Comparison of ENCODE assay signal across 10 cellular contexts in genomic region chr22:22235564-22235963, GRCh38. TPM values are rescaled to one million over a fixed set of nuclear protein-coding genes. Genes with fewer than 3 reads are reported as not detected.
DNase-seq lines count a peak whose midpoint lies in the region; ATAC-seq and TF ChIP-seq lines count a peak whose summit lies in the region.
"Had no signal": no experiment of that assay in that cellular context is flagged by ENCODE, and none has a peak within 500 bp of the region (broad histone marks: within the 10 kb centered on the region; RNA-seq: fewer than 3 reads in every experiment).

No MANE protein-coding gene starts in this region.

- DNase-seq in G401 (ENCODE audit: low spot score) (peak; percentile 5), kidney tubule cell (ENCODE audit: low spot score) (peak; percentile 35), right atrium auricular region (ENCODE audit: low spot score) (no peak)
- DNase-seq in activated naive CD4-positive, alpha-beta T cell treated with Interleukin-2 at 50 U/mL for 16 hours, result peak; percentile 58
- DNase-seq in stimulated activated effector memory CD8-positive, alpha-beta T cell treated with anti-CD3 and anti-CD28 coated beads, Interleukin-12 subunit alpha, Interleukin-12 subunit beta, amount 100 ng/mL, for 72 hours (ENCODE audit: low spot score in 2 of 2), result peak; percentile 49 to 81

- H3K9ac ChIP-seq in OCI-LY3 (ENCODE audit: low read length), result no peak overlapping the region

- H3K79me2 ChIP-seq in OCI-LY3 (ENCODE audit: low read length), result no peaks in the 10 kb centered on the region

- H3K36me3 Mint-ChIP-seq in stimulated activated effector memory CD8-positive, alpha-beta T cell treated with anti-CD3 and anti-CD28 coated beads, Interleukin-12 subunit alpha, Interleukin-12 subunit beta, amount 100 ng/mL, for 72 hours, result no peaks in the 10 kb centered on the region
- H3K36me3 Mint-ChIP-seq: IgD-negative memory B cell had no signal

- no peak overlapping the region for H3K27ac Mint-ChIP-seq in stimulated activated effector memory CD8-positive, alpha-beta T cell treated with anti-CD3 and anti-CD28 coated beads, Interleukin-12 subunit alpha, Interleukin-12 subunit beta, amount 100 ng/mL, for 72 hours
- H3K27ac Mint-ChIP-seq: IgD-negative memory B cell had no signal

- no peaks in the 10 kb centered on the region for H3K9me3 ChIP-seq in OCI-LY3 (ENCODE audit: insufficient read depth, low read length)
- no peaks in the 10 kb centered on the region for H3K9me3 ChIP-seq in right atrium auricular region
- H3K9me3 ChIP-seq: neutrophil had no signal

- H3K4me1 ChIP-seq in OCI-LY3 (ENCODE audit: low read length), result peaks cover 5% of the 10 kb centered on the region; the same call in 1 of the 2 replicates
- no peaks in the 10 kb centered on the region for H3K4me1 ChIP-seq in right atrium auricular region

- H2AFZ ChIP-seq in OCI-LY3 (ENCODE audit: low read depth, low read length), result peak overlapping the region; percentile 32; the same call in 1 of the 2 replicates

- H3K27ac ChIP-seq in OCI-LY3 (ENCODE audit: low read length), result no peak overlapping the region
- no peak overlapping the region for H3K27ac ChIP-seq in right atrium auricular region
- H3K27ac ChIP-seq: neutrophil had no signal

- H3K4me2 ChIP-seq in OCI-LY3 (ENCODE audit: low read length), result peak overlapping the region; percentile 53

- peak; percentile 61 for ATAC-seq in stimulated activated effector memory CD8-positive, alpha-beta T cell treated with anti-CD3 and anti-CD28 coated beads, Interleukin-12 subunit alpha, Interleukin-12 subunit beta, amount 100 ng/mL, for 72 hours
- no peak for ATAC-seq in GM21390 (IDR thresholded peaks at IDR 0.05; ENCODE audit: unreplicated experiment)
- ATAC-seq in GM21447 (IDR thresholded peaks at IDR 0.05; ENCODE audit: unreplicated experiment), result no peak

- H3K27me3 ChIP-seq in OCI-LY3 (ENCODE audit: low read depth, low read length) (no peaks in the 10 kb centered on the region), right atrium auricular region (no peaks in the 10 kb centered on the region)
- H3K27me3 ChIP-seq: neutrophil had no signal

- no peaks in the 10 kb centered on the region for H4K20me1 ChIP-seq in OCI-LY3 (ENCODE audit: insufficient read depth, low read length)

- H3K4me3 ChIP-seq in OCI-LY3 (ENCODE audit: low read length) (peak overlapping the region; percentile 35), right atrium auricular region (no peak overlapping the region)

- peak; percentile 88 for TF ChIP-seq CTCF in OCI-LY3 (IDR thresholded peaks at IDR 0.05; ENCODE audit: low read depth, low read length)
- TF ChIP-seq CTCF in right atrium auricular region (IDR thresholded peaks at IDR 0.05), result no peak

- no peak overlapping the region for H3K4me3 Mint-ChIP-seq in stimulated activated effector memory CD8-positive, alpha-beta T cell treated with anti-CD3 and anti-CD28 coated beads, Interleukin-12 subunit alpha, Interleukin-12 subunit beta, amount 100 ng/mL, for 72 hours

- peaks cover 8% of the 10 kb centered on the region for H3K4me1 Mint-ChIP-seq in stimulated activated effector memory CD8-positive, alpha-beta T cell treated with anti-CD3 and anti-CD28 coated beads, Interleukin-12 subunit alpha, Interleukin-12 subunit beta, amount 100 ng/mL, for 72 hours

- in situ Hi-C loops in G401 (cut with HindIII; ENCODE audit: low sequenced_read_pairs), result no loop called here

- H3K9me3 Mint-ChIP-seq in stimulated activated effector memory CD8-positive, alpha-beta T cell treated with anti-CD3 and anti-CD28 coated beads, Interleukin-12 subunit alpha, Interleukin-12 subunit beta, amount 100 ng/mL, for 72 hours, result no peaks in the 10 kb centered on the region
- H3K9me3 Mint-ChIP-seq: IgD-negative memory B cell had no signal

- H3K36me3 ChIP-seq in OCI-LY3 (replicated peaks; ENCODE audit: low read depth, low read length), result no peaks in the 10 kb centered on the region
- no peaks in the 10 kb centered on the region for H3K36me3 ChIP-seq in right atrium auricular region
- H3K36me3 ChIP-seq: neutrophil had no signal

RNA-seq across cellular contexts. Expression of gene VPREB1, which starts 9.0 kb away (rescaled TPM):
- not detected in 2 replicates for total RNA-seq in G401 (2014; rRNA removed; shearing (Covaris generic))
- not detected for total RNA-seq in right atrium auricular region
